ENCODE assay signal across 12 cellular contexts in genomic region chr2:191386938-191387536, GRCh38.
A peak's percentile ranks its signal among the peaks of the same experiment; 100 is the strongest.
DNase-seq lines count a peak whose midpoint lies in the region; ATAC-seq and TF ChIP-seq lines count a peak whose summit lies in the region.
"Had no signal": no experiment of that assay in that cellular context is flagged by ENCODE, and none has a peak within 500 bp of the region (broad histone marks: within the 10 kb centered on the region; RNA-seq: fewer than 3 reads in every experiment).

No MANE protein-coding gene starts in this region.

- DNase-seq in A172 (ENCODE audit: low spot score) (peak; percentile 71), HCEC 1CT (peak; percentile 88), astrocyte of the hippocampus (ENCODE audit: low read depth, low spot score) (peak; percentile 82), kidney epithelial cell (ENCODE audit: low read depth) (peak; percentile 42), NCI-H526 (lab: John Stamatoyannopoulos, UW) (no peak), NCI-H187 treated with DMSO at 0.1 percent for 48 hours (lab: John Stamatoyannopoulos, UW) (no peak), NCI-H2196 treated with DMSO at 0.1 percent for 48 hours (lab: John Stamatoyannopoulos, UW; ENCODE audit: unreplicated experiment) (no peak)
- DNase-seq: activated CD4-positive, CD25-positive, alpha-beta regulatory T cell treated with anti-CD3 and anti-CD28 coated beads, Interleukin-2, amount 50 U/mL, for 72 hours; Karpas-422; SJCRH30 had no signal

- H3K4me3 ChIP-seq in kidney epithelial cell (ENCODE audit: low read depth, low read length) = no peak overlapping the region
- H3K4me3 ChIP-seq: BLaER1 treated with 17β-estradiol and CSF1 and Interleukin-3, amounts not matched to agents 10 nM and 100 nM; SJCRH30 had no signal

- H3K36me3 ChIP-seq in kidney epithelial cell (ENCODE audit: control insufficient read depth, insufficient read depth, low read length) = peaks cover 2% of the 10 kb centered on the region

- no peak for TF ChIP-seq CTCF in kidney epithelial cell (IDR thresholded peaks at IDR 0.05; ENCODE audit: insufficient read depth, low read length, poor library complexity, severe bottlenecking)

- no peak for ATAC-seq in HG03196 (IDR thresholded peaks at IDR 0.05; ENCODE audit: unreplicated experiment)

- H3K27me3 ChIP-seq in kidney epithelial cell (ENCODE audit: control insufficient read depth, insufficient read depth, low read length) = no peaks in the 10 kb centered on the region
- H3K27me3 ChIP-seq: BLaER1 treated with 17β-estradiol and CSF1 and Interleukin-3, amounts not matched to agents 10 nM and 100 nM; SJCRH30 had no signal

Comparison
In these comparisons a context has a peak if more than half of its experiments do, and no peak if none do; other contexts are left out.
1. DNase-seq: peak in A172 (single experiment), HCEC 1CT (single experiment), astrocyte of the hippocampus (single experiment) and kidney epithelial cell (single experiment); none in NCI-H526 (0 of 2), NCI-H187 treated with DMSO at 0.1 percent for 48 hours (single experiment) and NCI-H2196 treated with DMSO at 0.1 percent for 48 hours (single experiment).